Comparison of ENCODE assay signal across 9 cellular contexts in genomic region chr7:111987115-111987826, GRCh38.
A peak's percentile ranks its signal among the peaks of the same experiment; 100 is the strongest.
DNase-seq lines count a peak whose midpoint lies in the region; ATAC-seq and TF ChIP-seq lines count a peak whose summit lies in the region.
"Had no signal": no experiment of that assay in that cellular context is flagged by ENCODE, and none has a peak within 500 bp of the region (broad histone marks: within the 10 kb centered on the region; RNA-seq: fewer than 3 reads in every experiment).

No MANE protein-coding gene starts in this region.

- peak overlapping the region in 3 of 4 donors; percentile 1 to 37 (median 16) for H3K27ac ChIP-seq in gastrocnemius medialis

- no peaks in the 10 kb centered on the region for H3K9me3 ChIP-seq in gastrocnemius medialis

- DNase-seq in GM04503 (ENCODE audit: low read depth) (peak; percentile 15), SKM-1 treated with dmso at 0.1 percent for 144 hours (lab: John Stamatoyannopoulos, UW; ENCODE audit: unreplicated experiment) (peak; percentile 76), fibroblast of villous mesenchyme (ENCODE audit: low read depth) (peak; percentile 63), gastrocnemius medialis (no peak), COLO668 (lab: John Stamatoyannopoulos, UW; ENCODE audit: unreplicated experiment) (no peak)
- no peak for DNase-seq in stimulated activated CD4-positive, alpha-beta T cell treated with anti-CD3 and anti-CD28 coated beads, Interleukin-4, amount 100 ng/mL, for 1 hour
- no peak for DNase-seq in stimulated activated CD4-positive, alpha-beta T cell treated with anti-CD3 and anti-CD28 coated beads, Interleukin-1b, Interleukin-23, amount 100 ng/mL, for 48 hours

- H3K4me3 ChIP-seq in fibroblast of villous mesenchyme (ENCODE audit: low read depth, low read length): no peak overlapping the region
- H3K4me3 ChIP-seq in gastrocnemius medialis: no peak overlapping the region

- no peaks in the 10 kb centered on the region for H3K36me3 ChIP-seq in gastrocnemius medialis

- TF ChIP-seq CTCF in fibroblast of villous mesenchyme (IDR thresholded peaks at IDR 0.05; ENCODE audit: insufficient read depth, low read depth, low read length): no peak
- no peak for TF ChIP-seq CTCF in gastrocnemius medialis (IDR thresholded peaks at IDR 0.05 in 4 of 5, conservative IDR thresholded peaks at IDR 0.05 in 1 of 5)

- no peaks in the 10 kb centered on the region for H3K27me3 ChIP-seq in gastrocnemius medialis

- TF ChIP-seq POLR2A in gastrocnemius medialis (IDR thresholded peaks at IDR 0.05): no peak

- ATAC-seq in gastrocnemius medialis (peak in 1 of 2 donors; percentile 33), GM18858 (IDR thresholded peaks at IDR 0.05; ENCODE audit: unreplicated experiment) (no peak)
- ATAC-seq: activated T-helper 17 cell treated with anti-CD3 and anti-CD28 coated beads, Interleukin-2, amount 50 U/mL, for 72 hours had no signal

- in situ Hi-C loops in gastrocnemius medialis (cut with MboI; ENCODE audit: low sequenced_read_pairs in 4 of 4): no loop called here

- peaks cover 0 to 11% of the 10 kb centered on the region in 2 donors for H3K4me1 ChIP-seq in gastrocnemius medialis

- intact Hi-C loops in gastrocnemius medialis (cut with DNase I; ENCODE audit: low total_unique reads): no loop called here

Comparison
In these comparisons a context has a peak if more than half of its experiments do, and no peak if none do; other contexts are left out.
1. DNase-seq: peak in GM04503 (single experiment), SKM-1 treated with dmso at 0.1 percent for 144 hours (single experiment) and fibroblast of villous mesenchyme (single experiment); none in gastrocnemius medialis (0 of 2), stimulated activated CD4-positive, alpha-beta T cell treated with anti-CD3 and anti-CD28 coated beads, Interleukin-4, amount 100 ng/mL, for 1 hour (single experiment), stimulated activated CD4-positive, alpha-beta T cell treated with anti-CD3 and anti-CD28 coated beads, Interleukin-1b, Interleukin-23, amount 100 ng/mL, for 48 hours (single experiment) and COLO668 (single experiment).